ENCODE assay signal across 16 cellular contexts in genomic region chr14:28264306-28264705, GRCh38.
DNase-seq lines count a peak whose midpoint lies in the region; TF ChIP-seq lines count a peak whose summit lies in the region.
"Had no signal": no experiment of that assay in that cellular context is flagged by ENCODE, and none has a peak within 500 bp of the region (broad histone marks: within the 10 kb centered on the region; RNA-seq: fewer than 3 reads in every experiment).

No MANE protein-coding gene starts in this region.

- H3K27me3 ChIP-seq in testis, result no peaks in the 10 kb centered on the region

- DNase-seq in NCI-H345 (lab: John Stamatoyannopoulos, UW) (peak; percentile 33), NCI-H345 treated with DMSO at 0.1 percent for 48 hours (lab: John Stamatoyannopoulos, UW; ENCODE audit: unreplicated experiment) (no peak), SK-N-DZ (ENCODE audit: low spot score) (peak; percentile 25), fibroblast of pulmonary artery (ENCODE audit: low read depth) (no peak), testis (no peak), NCI-H1105 (lab: John Stamatoyannopoulos, UW) (no peak), SKM-1 (lab: John Stamatoyannopoulos, UW; ENCODE audit: unreplicated experiment) (no peak)
- no peak for DNase-seq in activated naive CD4-positive, alpha-beta T cell treated with anti-CD3 and anti-CD28 coated beads, Interleukin-2, amount 50 U/mL, for 16 hours
- DNase-seq: 8988T, C1 segment of cervical spinal cord, GOT3, KG1, NCI-H1048, NCI-H2107, NCI-H226, NCI-H774 had no signal

- 23 to 36% methylated on average over 10 to 29 of the region's 29 CpGs for WGBS in testis, 2 donors

- H3K36me3 ChIP-seq in testis (ENCODE audit: low read depth, missing control alignments), result no peaks in the 10 kb centered on the region

- H3K9me3 ChIP-seq in testis, result no peaks in the 10 kb centered on the region

- intact Hi-C loops in testis (cut with DNase I; ENCODE audit: low total_unique reads), result no loop called here

- H3K4me3 ChIP-seq in fibroblast of pulmonary artery (replicated peaks; ENCODE audit: low read depth, low read length) (peak overlapping the region; percentile 36), testis (peak overlapping the region; percentile 22 to 23)

- H3K4me1 ChIP-seq in testis, result no peaks in the 10 kb centered on the region

- TF ChIP-seq POLR2A in testis (IDR thresholded peaks at IDR 0.05), result no peak

- no peak overlapping the region for H3K27ac ChIP-seq in testis

- TF ChIP-seq CTCF in fibroblast of pulmonary artery (IDR thresholded peaks at IDR 0.05; ENCODE audit: low read length, missing control alignments) (no peak), testis (IDR thresholded peaks at IDR 0.05) (no peak)

Comparison
In these comparisons a context has a peak if more than half of its experiments do, and no peak if none do; other contexts are left out.
1. DNase-seq: peak in NCI-H345 (single experiment) and SK-N-DZ (single experiment); none in NCI-H345 treated with DMSO at 0.1 percent for 48 hours (single experiment), fibroblast of pulmonary artery (single experiment), testis (single experiment), NCI-H1105 (single experiment), activated naive CD4-positive, alpha-beta T cell treated with anti-CD3 and anti-CD28 coated beads, Interleukin-2, amount 50 U/mL, for 16 hours (single experiment) and SKM-1 (single experiment).